9 cellular contexts compared by ENCODE assay signal in genomic region chr1:110548381-110548780, GRCh38. TPM values are rescaled to one million over a fixed set of nuclear protein-coding genes. Genes with fewer than 3 reads are reported as not detected.
DNase-seq lines count a peak whose midpoint lies in the region; ATAC-seq, FAIRE-seq and TF ChIP-seq lines count a peak whose summit lies in the region.
"Had no signal": no experiment of that assay in that cellular context is flagged by ENCODE, and none has a peak within 500 bp of the region (broad histone marks: within the 10 kb centered on the region; RNA-seq: fewer than 3 reads in every experiment).

No MANE protein-coding gene starts in this region.

- FAIRE-seq in D721Med (lab: Jason Lieb, UNC) = no peak

- no peaks in the 10 kb centered on the region for H3K27me3 ChIP-seq in WERI-Rb-1 (ENCODE audit: insufficient read depth, low read depth, severe bottlenecking)
- peaks cover 12% of the 10 kb centered on the region for H3K27me3 ChIP-seq in lower lobe of right lung (ENCODE audit: low read depth)

- peak; percentile 10 for TF ChIP-seq CTCF in D721Med (IDR thresholded peaks at IDR 0.05; ENCODE audit: insufficient read depth, missing control alignments)
- TF ChIP-seq CTCF in WERI-Rb-1 (IDR thresholded peaks at IDR 0.05; ENCODE audit: low read depth, low read length) = peak; percentile 90
- TF ChIP-seq CTCF in lower lobe of right lung (IDR thresholded peaks at IDR 0.05) = peak; percentile 43

- intact Hi-C loops in lower lobe of right lung (cut with DNase I) = no loop called here

- no peak overlapping the region for H3K27ac ChIP-seq in WERI-Rb-1
- H3K27ac ChIP-seq in lower lobe of right lung = no peak overlapping the region

- H3K36me3 ChIP-seq in WERI-Rb-1 (no peaks in the 10 kb centered on the region), lower lobe of right lung (no peaks in the 10 kb centered on the region)

- H3K9me3 ChIP-seq in WERI-Rb-1 (ENCODE audit: severe bottlenecking) = no peaks in the 10 kb centered on the region
- no peaks in the 10 kb centered on the region for H3K9me3 ChIP-seq in lower lobe of right lung

- ATAC-seq in lower lobe of right lung (peak in 1 of 2 donors; percentile 29), HG03039 (IDR thresholded peaks at IDR 0.05; ENCODE audit: unreplicated experiment) (no peak), GM21723 (IDR thresholded peaks at IDR 0.05; ENCODE audit: unreplicated experiment) (no peak)

- DNase-seq in D721Med (ENCODE audit: insufficient read length, low spot score) = no peak
- peak; percentile 51 for DNase-seq in HuH-7.5 (ENCODE audit: low spot score)
- peak; percentile 72 for DNase-seq in WERI-Rb-1
- DNase-seq in lower lobe of right lung = no peak
- DNase-seq in GOT3 (lab: John Stamatoyannopoulos, UW) = no peak
- DNase-seq in AG08396 (ENCODE audit: low spot score) = no peak

- H3K4me3 ChIP-seq in WERI-Rb-1 (ENCODE audit: low read depth, low read length) (no peak overlapping the region), lower lobe of right lung (no peak overlapping the region)

- no peaks in the 10 kb centered on the region for H3K4me1 ChIP-seq in lower lobe of right lung

RNA-seq across cellular contexts. Expression of gene KCNA10, which starts 29.4 kb away (rescaled TPM):
- not detected for total RNA-seq in lower lobe of right lung
- total RNA-seq: urinary bladder had no signal

RNA-seq across cellular contexts. Expression of gene KCNA2, which starts 57.8 kb away (rescaled TPM):
- total RNA-seq in lower lobe of right lung = 0.77 TPM

Comparison
In these comparisons a context has a peak if more than half of its experiments do, and no peak if none do; other contexts are left out.
1. DNase-seq: peak in HuH-7.5 (single experiment) and WERI-Rb-1 (single experiment); none in D721Med (single experiment), lower lobe of right lung (single experiment), GOT3 (single experiment) and AG08396 (single experiment).
2. CTCF ChIP-seq: peak in every context shown above with its lines; median percentile 90 in WERI-Rb-1; 43 in lower lobe of right lung; 10 in D721Med.